ENCODE assay signal across 29 cellular contexts in genomic region chr1:61727544-61727943, GRCh38.
"Had no signal": no experiment of that assay in that cellular context is flagged by ENCODE, and none has a peak within 500 bp of the region (broad histone marks: within the 10 kb centered on the region; RNA-seq: fewer than 3 reads in every experiment).

No MANE protein-coding gene starts in this region.

- FAIRE-seq: bronchial epithelial cell had no signal

- H3K27ac ChIP-seq: foreskin keratinocyte, heart left ventricle, neutrophil, skin epidermis, uterus, WERI-Rb-1 had no signal

- H3K27me3 ChIP-seq: foreskin keratinocyte, heart left ventricle, neutrophil, uterus had no signal

- DNase-seq: activated CD4-positive, alpha-beta memory T cell treated with anti-CD3 and anti-CD28 coated beads for 36 hours; activated CD4-positive, alpha-beta T cell treated with anti-CD3 and anti-CD28 coated beads, Interleukin-2, amount 10 ng/mL, durations not matched to agents 24 days and 14 days; activated CD4-positive, CD25-positive, alpha-beta regulatory T cell treated with anti-CD3 and anti-CD28 coated beads, Interleukin-2, amount 50 U/mL, for 72 hours; activated CD8-positive, alpha-beta memory T cell treated with anti-CD3 and anti-CD28 coated beads, Interleukin-2, amount 50 U/mL, for 4 hours; activated naive CD4-positive, alpha-beta T cell treated with Interleukin-2 at 50 U/mL for 16 hours; activated T-cell treated with anti-CD3 and anti-CD28 coated beads, Interleukin-2, amount 50 U/mL, for 24 hours; endodermal cell; foreskin keratinocyte; heart left ventricle; midbrain; naive thymus-derived CD4-positive, alpha-beta T cell; retina; stimulated activated CD4-positive, alpha-beta T cell treated with anti-CD3 and anti-CD28 coated beads, Interleukin-4, amount 100 ng/mL, for 24 hours; stimulated activated naive CD8-positive, alpha-beta T cell treated with anti-CD3 and anti-CD28 coated beads, Interleukin-15, amount 100 ng/mL, for 72 hours; substantia nigra; T-helper 17 cell; T1000; uterus; WERI-Rb-1 had no signal

- H3K9me3 ChIP-seq: heart left ventricle, neutrophil, uterus had no signal

- ATAC-seq: esophagus mucosa; foreskin keratinocyte; heart left ventricle; naive thymus-derived CD4-positive, alpha-beta T cell; sciatic nerve; stimulated activated effector memory CD8-positive, alpha-beta T cell treated with anti-CD3 and anti-CD28 coated beads, Interleukin-12 subunit alpha, Interleukin-12 subunit beta, amount 100 ng/mL, for 72 hours; stimulated activated naive CD8-positive, alpha-beta T cell treated with anti-CD3 and anti-CD28 coated beads, Interleukin-15, amount 100 ng/mL, for 72 hours; T-helper 17 cell had no signal

- H3K27ac Mint-ChIP-seq: activated CD4-positive, alpha-beta memory T cell treated with anti-CD3 and anti-CD28 coated beads for 36 hours; activated CD4-positive, alpha-beta T cell treated with anti-CD3 and anti-CD28 coated beads, Interleukin-2, amount 10 ng/mL, durations not matched to agents 24 days and 14 days; activated T-cell treated with anti-CD3 and anti-CD28 coated beads, Interleukin-2, amount 50 U/mL, for 24 hours; dendritic cell treated with granulocyte-macrophage colony-stimulating factor and Interleukin-4, amounts not matched to agents 40 ng/mL and 50 ng/mL, for 4 days; endodermal cell; progenitor cell of endocrine pancreas; stimulated activated effector memory CD8-positive, alpha-beta T cell treated with anti-CD3 and anti-CD28 coated beads, Interleukin-12 subunit alpha, Interleukin-12 subunit beta, amount 100 ng/mL, for 72 hours; type B pancreatic cell had no signal

- H3K4me3 ChIP-seq: heart left ventricle, skin epidermis, uterus had no signal

- H3K36me3 ChIP-seq: neutrophil, uterus had no signal

- H3K9me3 Mint-ChIP-seq: activated CD4-positive, alpha-beta memory T cell treated with anti-CD3 and anti-CD28 coated beads for 36 hours; activated T-cell treated with anti-CD3 and anti-CD28 coated beads, Interleukin-2, amount 50 U/mL, for 24 hours; central memory CD8-positive, alpha-beta T cell; dendritic cell treated with granulocyte-macrophage colony-stimulating factor and Interleukin-4, amounts not matched to agents 40 ng/mL and 50 ng/mL, for 4 days; endodermal cell; naive thymus-derived CD4-positive, alpha-beta T cell; stimulated activated effector memory CD8-positive, alpha-beta T cell treated with anti-CD3 and anti-CD28 coated beads, Interleukin-12 subunit alpha, Interleukin-12 subunit beta, amount 100 ng/mL, for 72 hours; stimulated activated naive CD8-positive, alpha-beta T cell treated with anti-CD3 and anti-CD28 coated beads, Interleukin-15, amount 100 ng/mL, for 72 hours; type B pancreatic cell had no signal

- H3K4me3 Mint-ChIP-seq: activated CD4-positive, alpha-beta memory T cell treated with anti-CD3 and anti-CD28 coated beads for 36 hours; activated CD4-positive, alpha-beta T cell treated with anti-CD3 and anti-CD28 coated beads, Interleukin-2, amount 10 ng/mL, durations not matched to agents 24 days and 14 days; activated T-cell treated with anti-CD3 and anti-CD28 coated beads, Interleukin-2, amount 50 U/mL, for 24 hours; central memory CD8-positive, alpha-beta T cell; dendritic cell treated with granulocyte-macrophage colony-stimulating factor and Interleukin-4, amounts not matched to agents 40 ng/mL and 50 ng/mL, for 4 days; endodermal cell; stimulated activated effector memory CD8-positive, alpha-beta T cell treated with anti-CD3 and anti-CD28 coated beads, Interleukin-12 subunit alpha, Interleukin-12 subunit beta, amount 100 ng/mL, for 72 hours; T-helper 17 cell; type B pancreatic cell had no signal

- H3K27me3 Mint-ChIP-seq: activated CD4-positive, alpha-beta memory T cell treated with anti-CD3 and anti-CD28 coated beads for 36 hours; activated CD4-positive, alpha-beta T cell treated with anti-CD3 and anti-CD28 coated beads, Interleukin-2, amount 10 ng/mL, durations not matched to agents 24 days and 14 days; activated T-cell treated with anti-CD3 and anti-CD28 coated beads, Interleukin-2, amount 50 U/mL, for 24 hours; central memory CD8-positive, alpha-beta T cell; dendritic cell treated with granulocyte-macrophage colony-stimulating factor and Interleukin-4, amounts not matched to agents 40 ng/mL and 50 ng/mL, for 4 days; naive thymus-derived CD4-positive, alpha-beta T cell; progenitor cell of endocrine pancreas; stimulated activated naive CD8-positive, alpha-beta T cell treated with anti-CD3 and anti-CD28 coated beads, Interleukin-15, amount 100 ng/mL, for 72 hours; T-helper 17 cell; type B pancreatic cell had no signal
